ENCODE assay signal across 1 cellular context in genomic region chr12:93315907-93316622, GRCh38.
A peak's percentile ranks its signal among the peaks of the same experiment; 100 is the strongest.
TF ChIP-seq lines count a peak whose summit lies in the region.

No MANE protein-coding gene starts in this region.

TF ChIP-seq in K562, 482 proteins besides CTCF, POLR2A, EP300 and RAD21 (continued from another document and continues in another):
- TF ChIP-seq, protein P1, sequence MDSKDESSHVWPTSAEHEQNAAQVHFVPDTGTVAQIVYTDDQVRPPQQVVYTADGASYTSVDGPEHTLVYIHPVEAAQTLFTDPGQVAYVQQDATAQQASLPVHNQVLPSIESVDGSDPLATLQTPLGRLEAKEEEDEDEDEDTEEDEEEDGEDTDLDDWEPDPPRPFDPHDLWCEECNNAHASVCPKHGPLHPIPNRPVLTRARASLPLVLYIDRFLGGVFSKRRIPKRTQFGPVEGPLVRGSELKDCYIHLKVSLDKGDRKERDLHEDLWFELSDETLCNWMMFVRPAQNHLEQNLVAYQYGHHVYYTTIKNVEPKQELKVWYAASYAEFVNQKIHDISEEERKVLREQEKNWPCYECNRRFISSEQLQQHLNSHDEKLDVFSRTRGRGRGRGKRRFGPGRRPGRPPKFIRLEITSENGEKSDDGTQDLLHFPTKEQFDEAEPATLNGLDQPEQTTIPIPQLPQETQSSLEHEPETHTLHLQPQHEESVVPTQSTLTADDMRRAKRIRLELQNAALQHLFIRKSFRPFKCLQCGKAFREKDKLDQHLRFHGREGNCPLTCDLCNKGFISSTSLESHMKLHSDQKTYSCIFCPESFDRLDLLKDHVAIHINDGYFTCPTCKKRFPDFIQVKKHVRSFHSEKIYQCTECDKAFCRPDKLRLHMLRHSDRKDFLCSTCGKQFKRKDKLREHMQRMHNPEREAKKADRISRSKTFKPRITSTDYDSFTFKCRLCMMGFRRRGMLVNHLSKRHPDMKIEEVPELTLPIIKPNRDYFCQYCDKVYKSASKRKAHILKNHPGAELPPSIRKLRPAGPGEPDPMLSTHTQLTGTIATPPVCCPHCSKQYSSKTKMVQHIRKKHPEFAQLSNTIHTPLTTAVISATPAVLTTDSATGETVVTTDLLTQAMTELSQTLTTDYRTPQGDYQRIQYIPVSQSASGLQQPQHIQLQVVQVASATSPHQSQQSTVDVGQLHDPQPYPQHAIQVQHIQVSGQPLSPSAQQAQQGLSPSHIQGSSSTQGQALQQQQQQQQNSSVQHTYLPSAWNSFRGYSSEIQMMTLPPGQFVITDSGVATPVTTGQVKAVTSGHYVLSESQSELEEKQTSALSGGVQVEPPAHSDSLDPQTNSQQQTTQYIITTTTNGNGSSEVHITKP (IDR thresholded peaks at IDR 0.05; ENCODE audit: partially characterized antibody): peak; percentile 30
- TF ChIP-seq TSHZ1 (CRISPR knock-in tag; IDR thresholded peaks at IDR 0.05): no peak
- TF ChIP-seq DLX4 (CRISPR knock-in tag; IDR thresholded peaks at IDR 0.05): no peak
- no peak for TF ChIP-seq ZNF133 (CRISPR knock-in tag; IDR thresholded peaks at IDR 0.05)
- TF ChIP-seq SIX5 (IDR thresholded peaks at IDR 0.05; ENCODE audit: borderline replicate concordance in 1 of 2, insufficient read depth in 1 of 2, low read depth in 1 of 2, low read length in 2 of 2): no peak
- peak; percentile 58 to 85 for TF ChIP-seq NCOA2 (IDR thresholded peaks at IDR 0.05; ENCODE audit: partially characterized antibody in 2 of 2)
- no peak for TF ChIP-seq MCM5 (IDR thresholded peaks at IDR 0.05; ENCODE audit: low read depth)
- TF ChIP-seq ZNF592 (IDR thresholded peaks at IDR 0.05): peak; percentile 33; the same call in 1 of the 2 replicates
- peak; percentile 65; the same call in 1 of the 2 replicates for TF ChIP-seq GATAD2B (IDR thresholded peaks at IDR 0.05; ENCODE audit: borderline replicate concordance)
- no peak for TF ChIP-seq ZNF3 (CRISPR knock-in tag; IDR thresholded peaks at IDR 0.05)
- 0 out of 2 replicates have a peak, but pooled peaks have one; percentile 34 for TF ChIP-seq NCOA6 (IDR thresholded peaks at IDR 0.05)
- TF ChIP-seq, protein P2, sequence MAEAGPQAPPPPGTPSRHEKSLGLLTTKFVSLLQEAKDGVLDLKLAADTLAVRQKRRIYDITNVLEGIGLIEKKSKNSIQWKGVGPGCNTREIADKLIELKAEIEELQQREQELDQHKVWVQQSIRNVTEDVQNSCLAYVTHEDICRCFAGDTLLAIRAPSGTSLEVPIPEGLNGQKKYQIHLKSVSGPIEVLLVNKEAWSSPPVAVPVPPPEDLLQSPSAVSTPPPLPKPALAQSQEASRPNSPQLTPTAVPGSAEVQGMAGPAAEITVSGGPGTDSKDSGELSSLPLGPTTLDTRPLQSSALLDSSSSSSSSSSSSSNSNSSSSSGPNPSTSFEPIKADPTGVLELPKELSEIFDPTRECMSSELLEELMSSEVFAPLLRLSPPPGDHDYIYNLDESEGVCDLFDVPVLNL (CRISPR knock-in tag; IDR thresholded peaks at IDR 0.05; ENCODE audit: low read depth): no peak
- TF ChIP-seq NCOA4 (IDR thresholded peaks at IDR 0.05; ENCODE audit: partially characterized antibody): no peak
- TF ChIP-seq KLF16 (IDR thresholded peaks at IDR 0.05): peak; percentile 95
- TF ChIP-seq SPI1 (IDR thresholded peaks at IDR 0.05; ENCODE audit: borderline replicate concordance, low read depth, low read length): peak; percentile 95
- TF ChIP-seq ATF7 (IDR thresholded peaks at IDR 0.05): peak; percentile 58; the same call in 1 of the 2 replicates
- no peak for TF ChIP-seq ARHGAP35 (IDR thresholded peaks at IDR 0.05; ENCODE audit: partially characterized antibody)
- peak; percentile 72 for TF ChIP-seq DACH1 (IDR thresholded peaks at IDR 0.05; ENCODE audit: partially characterized antibody)
- TF ChIP-seq ZNF274 (IDR thresholded peaks at IDR 0.05; ENCODE audit: borderline replicate concordance, low read depth, low read length): peak; percentile 73; the same call in 1 of the 2 replicates
- TF ChIP-seq TOE1 (IDR thresholded peaks at IDR 0.05; ENCODE audit: borderline replicate concordance): no peak
- TF ChIP-seq TOE1 (CRISPR knock-in tag; IDR thresholded peaks at IDR 0.05; ENCODE audit: borderline replicate concordance, low read depth): no peak
- no peak for TF ChIP-seq POLR3A (IDR thresholded peaks at IDR 0.05; ENCODE audit: borderline replicate concordance, extremely low read depth, insufficient read depth, insufficient read length)
- TF ChIP-seq, protein P3, sequence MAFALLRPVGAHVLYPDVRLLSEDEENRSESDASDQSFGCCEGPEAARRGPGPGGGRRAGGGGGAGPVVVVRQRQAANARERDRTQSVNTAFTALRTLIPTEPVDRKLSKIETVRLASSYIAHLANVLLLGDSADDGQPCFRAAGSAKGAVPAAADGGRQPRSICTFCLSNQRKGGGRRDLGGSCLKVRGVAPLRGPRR (CRISPR knock-in tag; IDR thresholded peaks at IDR 0.05): no peak
- no peak for TF ChIP-seq ZNF140 (CRISPR knock-in tag; IDR thresholded peaks at IDR 0.05)
- TF ChIP-seq, protein P4, sequence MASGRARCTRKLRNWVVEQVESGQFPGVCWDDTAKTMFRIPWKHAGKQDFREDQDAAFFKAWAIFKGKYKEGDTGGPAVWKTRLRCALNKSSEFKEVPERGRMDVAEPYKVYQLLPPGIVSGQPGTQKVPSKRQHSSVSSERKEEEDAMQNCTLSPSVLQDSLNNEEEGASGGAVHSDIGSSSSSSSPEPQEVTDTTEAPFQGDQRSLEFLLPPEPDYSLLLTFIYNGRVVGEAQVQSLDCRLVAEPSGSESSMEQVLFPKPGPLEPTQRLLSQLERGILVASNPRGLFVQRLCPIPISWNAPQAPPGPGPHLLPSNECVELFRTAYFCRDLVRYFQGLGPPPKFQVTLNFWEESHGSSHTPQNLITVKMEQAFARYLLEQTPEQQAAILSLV (tag; IDR thresholded peaks at IDR 0.05): peak; percentile 58; the same call in 1 of the 2 replicates
- TF ChIP-seq KDM5B (IDR thresholded peaks at IDR 0.05; ENCODE audit: insufficient replicate concordance, low read depth, low read length): peak; percentile 51
- peak; percentile 91 for TF ChIP-seq ZEB2 (IDR thresholded peaks at IDR 0.05)
- TF ChIP-seq NR4A1 (CRISPR knock-in tag; IDR thresholded peaks at IDR 0.05): no peak
- peak; percentile 67; the same call in 1 of the 2 replicates for TF ChIP-seq NR4A1 (tag; IDR thresholded peaks at IDR 0.05)
- TF ChIP-seq ETV5 (CRISPR knock-in tag; IDR thresholded peaks at IDR 0.05; ENCODE audit: low read depth): peak; percentile 84; the same call in 1 of the 2 replicates
- peak; percentile 5 to 92; a peak in 3 of 4 replicates for TF ChIP-seq RCOR1 (IDR thresholded peaks at IDR 0.05; ENCODE audit: borderline replicate concordance in 1 of 2, low read depth in 2 of 2, low read length in 2 of 2)
- no peak for TF ChIP-seq SREBF2 (CRISPR knock-in tag; IDR thresholded peaks at IDR 0.05)
- TF ChIP-seq SMARCB1 (IDR thresholded peaks at IDR 0.05; ENCODE audit: insufficient read length, low read depth): peak; percentile 85
- TF ChIP-seq ELF2 (CRISPR knock-in tag; IDR thresholded peaks at IDR 0.05): no peak
- TF ChIP-seq MTA2 (IDR thresholded peaks at IDR 0.05; ENCODE audit: low read depth): peak; percentile 92
- TF ChIP-seq, protein P5, sequence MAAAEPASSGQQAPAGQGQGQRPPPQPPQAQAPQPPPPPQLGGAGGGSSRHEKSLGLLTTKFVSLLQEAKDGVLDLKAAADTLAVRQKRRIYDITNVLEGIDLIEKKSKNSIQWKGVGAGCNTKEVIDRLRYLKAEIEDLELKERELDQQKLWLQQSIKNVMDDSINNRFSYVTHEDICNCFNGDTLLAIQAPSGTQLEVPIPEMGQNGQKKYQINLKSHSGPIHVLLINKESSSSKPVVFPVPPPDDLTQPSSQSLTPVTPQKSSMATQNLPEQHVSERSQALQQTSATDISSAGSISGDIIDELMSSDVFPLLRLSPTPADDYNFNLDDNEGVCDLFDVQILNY (CRISPR knock-in tag; IDR thresholded peaks at IDR 0.05): no peak
- TF ChIP-seq TGIF2 (CRISPR knock-in tag; IDR thresholded peaks at IDR 0.05): no peak
- peak; percentile 96 for TF ChIP-seq PML (IDR thresholded peaks at IDR 0.05; ENCODE audit: low read length)
- TF ChIP-seq PHF20 (IDR thresholded peaks at IDR 0.05; ENCODE audit: partially characterized antibody): no peak
- TF ChIP-seq MNT (conservative IDR thresholded peaks at IDR 0.05): peak; percentile 58 to 80; a peak in 3 of 4 replicates
- peak; percentile 18 for TF ChIP-seq BRD9 (IDR thresholded peaks at IDR 0.05; ENCODE audit: low read depth, partially characterized antibody)
- TF ChIP-seq GTF2A2 (tag; IDR thresholded peaks at IDR 0.05): no peak
- TF ChIP-seq CREM (IDR thresholded peaks at IDR 0.05; ENCODE audit: low read depth): no peak
- no peak for TF ChIP-seq ZNF77 (CRISPR knock-in tag; IDR thresholded peaks at IDR 0.05)
- TF ChIP-seq MEIS2 (IDR thresholded peaks at IDR 0.05; ENCODE audit: partially characterized antibody): peak; percentile 97
- no peak for TF ChIP-seq PCBP1 (IDR thresholded peaks at IDR 0.05; ENCODE audit: low read depth, low read length, poor library complexity, severe bottlenecking)
- TF ChIP-seq ZNF316 (IDR thresholded peaks at IDR 0.05): peak; percentile 46; the same call in 1 of the 2 replicates
